In genomic region chrX:84186603-84187358, GRCh38 we compare ENCODE assay signal across 9 cellular contexts. TPM values are rescaled to one million over a fixed set of nuclear protein-coding genes. Genes with fewer than 3 reads are reported as not detected.
A peak's percentile ranks its signal among the peaks of the same experiment; 100 is the strongest.
DNase-seq lines count a peak whose midpoint lies in the region; ATAC-seq and TF ChIP-seq lines count a peak whose summit lies in the region.
"Had no signal": no experiment of that assay in that cellular context is flagged by ENCODE, and none has a peak within 500 bp of the region (broad histone marks: within the 10 kb centered on the region; RNA-seq: fewer than 3 reads in every experiment).

No MANE protein-coding gene starts in this region.

- H3K9ac ChIP-seq in H9 (ENCODE audit: extremely low read depth, insufficient read length, low read length) = peak overlapping the region; percentile 39
- peak overlapping the region in 1 of 3 donors; percentile 33 for H3K9ac ChIP-seq in skeletal muscle tissue (ENCODE audit: low read depth in 1 of 3, low read length in 3 of 3)

- no peaks in the 10 kb centered on the region for H3K4me1 ChIP-seq in H9 (ENCODE audit: insufficient read depth, low read length)
- H3K4me1 ChIP-seq in SJCRH30 = no peaks in the 10 kb centered on the region
- H3K4me1 ChIP-seq in skeletal muscle tissue (ENCODE audit: control insufficient read depth in 3 of 3, insufficient read depth in 3 of 3, low read length in 3 of 3) = peaks cover 3 to 4% (median 3%) of the 10 kb centered on the region in 3 donors

- no peaks in the 10 kb centered on the region for H3K27me3 ChIP-seq in H9 (ENCODE audit: insufficient read depth, low read length)
- no peaks in the 10 kb centered on the region for H3K27me3 ChIP-seq in SJCRH30
- H3K27me3 ChIP-seq in skeletal muscle tissue (ENCODE audit: control insufficient read depth in 3 of 3, insufficient read depth in 3 of 3, low read length in 3 of 3) = peaks cover 0 to 3% (median 0%) of the 10 kb centered on the region in 3 donors

- no peak overlapping the region for H3T11ph ChIP-seq in H9 (ENCODE audit: low read length)

- peaks cover 2% of the 10 kb centered on the region for H3K79me1 ChIP-seq in H9 (ENCODE audit: insufficient read depth, low read depth, low read length, poor library complexity, severe bottlenecking)

- H3K36me3 ChIP-seq in SJCRH30 = no peaks in the 10 kb centered on the region
- H3K36me3 ChIP-seq in skeletal muscle tissue (ENCODE audit: control insufficient read depth in 3 of 3, insufficient read depth in 3 of 3, low read length in 3 of 3) = no peaks in the 10 kb centered on the region

- DNase-seq in DMS79 treated with DMSO at 0.1 percent for 48 hours (lab: John Stamatoyannopoulos, UW) = peak; percentile 5
- peak; percentile 43 for DNase-seq in H9
- DNase-seq in SJCRH30 = peak in 1 of 2 experiments; percentile 22
- peak; percentile 1 for DNase-seq in germinal center (ENCODE audit: low spot score)
- DNase-seq in stimulated activated CD4-positive, alpha-beta T cell treated with anti-CD3 and anti-CD28 coated beads, Interleukin-15, amount 100 ng/mL, for 24 hours = no peak
- no peak for DNase-seq in GOT3 (lab: John Stamatoyannopoulos, UW)

- no peaks in the 10 kb centered on the region; the same call in 1 of the 2 replicates for H3K27me3 Mint-ChIP-seq in H9 (ENCODE audit: low read depth)

- H2BK20ac ChIP-seq in H9 (ENCODE audit: low read depth, low read length, poor library complexity, severe bottlenecking) = no peak overlapping the region

- peak overlapping the region in 2 of 3 experiments; percentile 34 to 95; a peak in 2 of 7 replicates for H3K27ac Mint-ChIP-seq in H9

- H3K27ac ChIP-seq in H9 (ENCODE audit: insufficient read length, low read depth, low read length) = no peak overlapping the region
- H3K27ac ChIP-seq in SJCRH30 = peak overlapping the region; percentile 49
- no peak overlapping the region for H3K27ac ChIP-seq in skeletal muscle tissue (ENCODE audit: low read depth, low read length)

- H3K4me3 Mint-ChIP-seq in H9 = peak overlapping the region; percentile 87 to 97

- WGBS in H9 (ENCODE audit: extremely low coverage, insufficient read length, low lambda C conversion rate) = no CpG with 5 or more reads among the region's 15 CpGs

- H2BK120ac ChIP-seq in H9 (ENCODE audit: low read depth, low read length, poor library complexity, severe bottlenecking) = no peak overlapping the region

- H3K4ac ChIP-seq in H9 (ENCODE audit: low read depth, low read length) = no peak overlapping the region

- H3K4me2 ChIP-seq in H9 (ENCODE audit: insufficient read depth, insufficient read length, low read length) = peak overlapping the region; percentile 69

- no peak overlapping the region for H4K8ac ChIP-seq in H9 (replicated peaks; ENCODE audit: insufficient read length, low read depth, low read length)

- H2AFZ ChIP-seq in H9 (ENCODE audit: low read length) = no peak overlapping the region

- H3K18ac ChIP-seq in H9 (ENCODE audit: insufficient read length, low read depth, low read length) = no peak overlapping the region

- H2AK5ac ChIP-seq in H9 (ENCODE audit: insufficient read length, low read length) = no peak overlapping the region

- ATAC-seq in GM21529 (IDR thresholded peaks at IDR 0.05; ENCODE audit: unreplicated experiment) = no peak
- ATAC-seq: K562 had no signal

- no peak for TF ChIP-seq CTCF in H9 (conservative IDR thresholded peaks at IDR 0.05)

- no peaks in the 10 kb centered on the region for H3K79me2 ChIP-seq in H9 (ENCODE audit: insufficient read depth, low read length)

- H2BK5ac ChIP-seq in H9 (ENCODE audit: insufficient read length, low read length) = no peak overlapping the region

- no peak overlapping the region for H4K91ac ChIP-seq in H9 (ENCODE audit: insufficient read length, low read depth, low read length)

- H3K23me2 ChIP-seq in H9 (ENCODE audit: insufficient read length, low read depth, low read length, poor library complexity, severe bottlenecking) = peaks cover 6% of the 10 kb centered on the region

- H3K23ac ChIP-seq in H9 (ENCODE audit: insufficient read length, low read depth, low read length) = no peak overlapping the region

- H4K20me1 ChIP-seq in H9 (ENCODE audit: control insufficient read depth, insufficient read depth, insufficient read length) = no peaks in the 10 kb centered on the region

- H3K36me3 Mint-ChIP-seq in H9 (ENCODE audit: insufficient read depth in 1 of 3, low read depth in 3 of 3) = peaks cover 3 to 6% (median 4%) of the 10 kb centered on the region in 3 experiments; a peak in 4 of 7 replicates

- H2BK12ac ChIP-seq in H9 (ENCODE audit: insufficient read length, low read depth, low read length) = no peak overlapping the region

- no peak overlapping the region for H2BK15ac ChIP-seq in H9 (ENCODE audit: low read depth, low read length)

- no peak overlapping the region for H3K56ac ChIP-seq in H9 (ENCODE audit: insufficient read length, low read depth, low read length)

- H3K4me1 Mint-ChIP-seq in H9 = peaks cover 0 to 11% of the 10 kb centered on the region in 2 experiments; a peak in 2 of 4 replicates

- H3K9me3 ChIP-seq in H9 (ENCODE audit: control insufficient read depth, low read depth, low read length) = peaks cover 11% of the 10 kb centered on the region
- no peaks in the 10 kb centered on the region for H3K9me3 ChIP-seq in SJCRH30 (replicated peaks)
- no peaks in the 10 kb centered on the region for H3K9me3 ChIP-seq in skeletal muscle tissue (ENCODE audit: control insufficient read depth in 3 of 3, low read length in 3 of 3)

- H3K14ac ChIP-seq in H9 (ENCODE audit: insufficient read depth, low read length) = no peak overlapping the region

- H3K9me3 Mint-ChIP-seq in H9 = peaks cover 55 to 58% of the 10 kb centered on the region in 2 experiments

- H4K5ac ChIP-seq in H9 (ENCODE audit: insufficient read length, low read depth, low read length) = no peak overlapping the region

- peak overlapping the region; percentile 87 for H3K4me3 ChIP-seq in SJCRH30
- H3K4me3 ChIP-seq in skeletal muscle tissue (ENCODE audit: low read length in 3 of 3) = peak overlapping the region; percentile 54 to 63 (median 60)
- H3K4me3 ChIP-seq: K562 had no signal

RNA-seq across cellular contexts. Expression of gene RPS6KA6, which starts 1.2 kb away (rescaled TPM):
- total RNA-seq in H9 (2021) (10.5 and 12.1 TPM in 2 replicates), skeletal muscle tissue (4.7 TPM)
- 7.7 and 7.9 TPM in 2 replicates for total RNA-seq in SJCRH30 (2014; rRNA removed; shearing (Covaris generic))

Comparison
In these comparisons a context has a peak if more than half of its experiments do, and no peak if none do; other contexts are left out.
1. DNase-seq: peak in DMS79 treated with DMSO at 0.1 percent for 48 hours (single experiment), H9 (single experiment) and germinal center (single experiment); none in stimulated activated CD4-positive, alpha-beta T cell treated with anti-CD3 and anti-CD28 coated beads, Interleukin-15, amount 100 ng/mL, for 24 hours (single experiment) and GOT3 (single experiment).